ENCODE assay signal across 11 cellular contexts in the genomic region with DNA sequence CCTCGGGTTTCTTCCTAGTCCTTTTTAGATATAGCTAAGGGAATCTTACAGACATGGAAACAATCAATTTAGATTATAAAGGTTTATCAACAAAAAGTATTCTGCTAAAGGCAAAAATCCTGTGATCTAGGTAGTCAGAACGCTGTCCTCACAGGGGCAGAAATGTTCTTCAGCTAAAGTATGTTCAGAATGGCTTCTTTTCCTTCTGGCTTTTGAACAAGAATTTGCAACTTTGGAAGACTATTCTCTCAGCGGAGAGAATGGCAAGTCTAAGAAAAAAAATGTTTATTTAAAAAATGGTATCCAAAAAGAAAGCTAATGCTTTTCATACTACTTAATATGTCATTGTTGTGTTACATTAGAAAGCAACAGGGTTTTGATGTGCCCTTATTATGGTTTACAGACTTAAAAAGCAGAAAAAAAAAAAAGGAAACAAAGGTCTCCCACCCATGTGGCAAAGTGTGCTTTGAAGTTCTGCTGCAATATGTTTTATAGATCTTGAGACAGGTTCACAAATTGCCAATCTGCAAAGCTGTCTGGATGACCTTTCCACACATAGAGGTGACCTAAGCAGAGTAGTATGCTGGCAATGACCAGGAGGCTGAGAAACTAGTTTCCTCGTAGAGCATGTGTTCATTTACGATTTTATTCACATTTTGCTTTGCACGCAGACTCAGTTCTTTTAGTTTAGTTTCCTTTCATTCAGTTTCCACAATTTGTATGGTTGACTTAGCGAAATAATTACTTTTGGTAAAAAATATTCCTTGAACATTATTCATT. TPM values are rescaled to one million over a fixed set of nuclear protein-coding genes. Genes with fewer than 3 reads are reported as not detected.
DNase-seq lines count a peak whose midpoint lies in the region; ATAC-seq and TF ChIP-seq lines count a peak whose summit lies in the region.
"Had no signal": no experiment of that assay in that cellular context is flagged by ENCODE, and none has a peak within 500 bp of the region (broad histone marks: within the 10 kb centered on the region; RNA-seq: fewer than 3 reads in every experiment).

No MANE protein-coding gene starts in this region.

- no peaks in the 10 kb centered on the region for H3K9me3 Mint-ChIP-seq in activated T-helper 1 cell treated with anti-CD3 and anti-CD28 coated beads, Interleukin-12 subunit alpha, Interleukin-12 subunit beta, Interleukin-2, Interleukin-4 antibody, amounts not matched to agents 30 ng/mL and 10 ng/mL and 1 ng/mL, durations not matched to agents 14 hours and 24 hours and 36 hours
- H3K9me3 Mint-ChIP-seq: neural crest cell had no signal

- H3K4me3 Mint-ChIP-seq in activated T-helper 1 cell treated with anti-CD3 and anti-CD28 coated beads, Interleukin-12 subunit alpha, Interleukin-12 subunit beta, Interleukin-2, Interleukin-4 antibody, amounts not matched to agents 30 ng/mL and 10 ng/mL and 1 ng/mL, durations not matched to agents 14 hours and 24 hours and 36 hours: no peak overlapping the region
- H3K4me3 Mint-ChIP-seq: neural crest cell had no signal

- peak overlapping the region; percentile 71 for H3K27ac ChIP-seq in VCaP

- H3K36me3 Mint-ChIP-seq in activated T-helper 1 cell treated with anti-CD3 and anti-CD28 coated beads, Interleukin-12 subunit alpha, Interleukin-12 subunit beta, Interleukin-2, Interleukin-4 antibody, amounts not matched to agents 30 ng/mL and 10 ng/mL and 1 ng/mL, durations not matched to agents 14 hours and 24 hours and 36 hours (ENCODE audit: low read depth): no peaks in the 10 kb centered on the region

- no peak for TF ChIP-seq CTCF in VCaP (conservative IDR thresholded peaks at IDR 0.05)

- DNase-seq in EH (ENCODE audit: low read depth) (peak; percentile 43), glomerular visceral epithelial cell (ENCODE audit: extremely low spot score) (peak; percentile 54), sciatic nerve (ENCODE audit: low spot score) (no peak), mesenteric fat pad (ENCODE audit: low spot score) (no peak)
- DNase-seq in activated T-helper 1 cell treated with anti-CD3 and anti-CD28 coated beads, Interleukin-12 subunit alpha, Interleukin-12 subunit beta, Interleukin-2, Interleukin-4 antibody, amounts not matched to agents 30 ng/mL and 10 ng/mL and 1 ng/mL, durations not matched to agents 14 hours and 24 hours and 36 hours (ENCODE audit: low spot score): no peak
- DNase-seq: DMS 273 treated with DMSO at 0.1 percent for 48 hours, SIG-M5 had no signal

- intact Hi-C loops in sciatic nerve (cut with DNase I): no loop called here
- intact Hi-C loops in activated T-helper 1 cell treated with anti-CD3 and anti-CD28 coated beads, Interleukin-12 subunit alpha, Interleukin-12 subunit beta, Interleukin-2, Interleukin-4 antibody, amounts not matched to agents 30 ng/mL and 10 ng/mL and 1 ng/mL, durations not matched to agents 14 hours and 24 hours and 36 hours (cut with micrococcal nuclease): loop anchor here (1.0 kb wide), 1 partner anchor 45 kb away; no protein-coding TSS in a partner anchor

- H3K27ac Mint-ChIP-seq in activated T-helper 1 cell treated with anti-CD3 and anti-CD28 coated beads, Interleukin-12 subunit alpha, Interleukin-12 subunit beta, Interleukin-2, Interleukin-4 antibody, amounts not matched to agents 30 ng/mL and 10 ng/mL and 1 ng/mL, durations not matched to agents 14 hours and 24 hours and 36 hours: no peak overlapping the region

- H3K27me3 Mint-ChIP-seq in activated T-helper 1 cell treated with anti-CD3 and anti-CD28 coated beads, Interleukin-12 subunit alpha, Interleukin-12 subunit beta, Interleukin-2, Interleukin-4 antibody, amounts not matched to agents 30 ng/mL and 10 ng/mL and 1 ng/mL, durations not matched to agents 14 hours and 24 hours and 36 hours (ENCODE audit: insufficient read depth): peaks cover 4% of the 10 kb centered on the region

- H3K4me1 Mint-ChIP-seq in activated T-helper 1 cell treated with anti-CD3 and anti-CD28 coated beads, Interleukin-12 subunit alpha, Interleukin-12 subunit beta, Interleukin-2, Interleukin-4 antibody, amounts not matched to agents 30 ng/mL and 10 ng/mL and 1 ng/mL, durations not matched to agents 14 hours and 24 hours and 36 hours (ENCODE audit: low read depth): peaks cover 7% of the 10 kb centered on the region

- peak; percentile 62 for ATAC-seq in sciatic nerve
- no peak for ATAC-seq in HG03108 (IDR thresholded peaks at IDR 0.05; ENCODE audit: unreplicated experiment)
- no peak for ATAC-seq in HG03460 (IDR thresholded peaks at IDR 0.05; ENCODE audit: unreplicated experiment)

RNA-seq across cellular contexts. Expression of a gene that starts 45.1 kb away (rescaled TPM):
- total RNA-seq in sciatic nerve (143 TPM), mesenteric fat pad (80.0 TPM)
- 40.2 and 41.4 TPM in 2 replicates for total RNA-seq in activated T-helper 1 cell treated with anti-CD3 and anti-CD28 coated beads, Interleukin-12 subunit alpha, Interleukin-12 subunit beta, Interleukin-2, Interleukin-4 antibody, amounts not matched to agents 30 ng/mL and 10 ng/mL and 1 ng/mL, durations not matched to agents 14 hours and 24 hours and 36 hours

Comparison
In these comparisons a context has a peak if more than half of its experiments do, and no peak if none do; other contexts are left out.
1. DNase-seq: peak in EH (single experiment) and glomerular visceral epithelial cell (single experiment); none in sciatic nerve (single experiment), mesenteric fat pad (single experiment) and activated T-helper 1 cell treated with anti-CD3 and anti-CD28 coated beads, Interleukin-12 subunit alpha, Interleukin-12 subunit beta, Interleukin-2, Interleukin-4 antibody, amounts not matched to agents 30 ng/mL and 10 ng/mL and 1 ng/mL, durations not matched to agents 14 hours and 24 hours and 36 hours (single experiment).